ENCODE assay signal across 13 cellular contexts in genomic region chr1:116772648-116773045, GRCh38. TPM values are rescaled to one million over a fixed set of nuclear protein-coding genes. Genes with fewer than 3 reads are reported as not detected.
A peak's percentile ranks its signal among the peaks of the same experiment; 100 is the strongest.
DNase-seq lines count a peak whose midpoint lies in the region; ATAC-seq, FAIRE-seq and TF ChIP-seq lines count a peak whose summit lies in the region.
"Had no signal": no experiment of that assay in that cellular context is flagged by ENCODE, and none has a peak within 500 bp of the region (broad histone marks: within the 10 kb centered on the region; RNA-seq: fewer than 3 reads in every experiment).

No MANE protein-coding gene starts in this region.

- no peak for ATAC-seq in naive thymus-derived CD8-positive, alpha-beta T cell
- ATAC-seq in HG02571 (IDR thresholded peaks at IDR 0.05; ENCODE audit: unreplicated experiment): no peak

- POLR2A ChIA-PET in naive thymus-derived CD8-positive, alpha-beta T cell (lab: Charles Lee): interaction anchor here (0.7 to 7.6 kb wide), 6 partner anchors 8 to 42 kb away, joined by 3 to 66 read pairs (median 4); partner anchors contain the start of gene CD2

- peak; percentile 16 for DNase-seq in NCI-H2171 treated with DMSO at 0.1 percent for 48 hours (lab: John Stamatoyannopoulos, UW)
- DNase-seq in NCI-H2171 (lab: John Stamatoyannopoulos, UW): no peak
- peak; percentile 48 for DNase-seq in RCC 7860 (ENCODE audit: low spot score)
- DNase-seq in cardiac fibroblast (ENCODE audit: low read depth in 2 of 2): peak; percentile 34 to 75
- DNase-seq in naive thymus-derived CD8-positive, alpha-beta T cell: no peak
- no peak for DNase-seq in COR-L47 (lab: John Stamatoyannopoulos, UW)
- no peak for DNase-seq in NCI-H1417 treated with DMSO at 0.1 percent for 48 hours (lab: John Stamatoyannopoulos, UW)
- DNase-seq: NCI-H1417, NCI-H69, SK-N-SH, tibial artery had no signal

- TF ChIP-seq CTCF in cardiac fibroblast (IDR thresholded peaks at IDR 0.05; ENCODE audit: low read depth, low read length): no peak

- no peaks in the 10 kb centered on the region for H3K27me3 Mint-ChIP-seq in naive thymus-derived CD8-positive, alpha-beta T cell

- H3K4me1 Mint-ChIP-seq in naive thymus-derived CD8-positive, alpha-beta T cell: peaks cover 37 to 63% (median 61%) of the 10 kb centered on the region in 4 donors

- peaks cover 0 to 6% (median 0%) of the 10 kb centered on the region in 9 donors for H3K9me3 Mint-ChIP-seq in naive thymus-derived CD8-positive, alpha-beta T cell

- FAIRE-seq in RCC 7860 (lab: Jason Lieb, UNC): no peak

- peak overlapping the region in 8 of 10 donors; percentile 18 to 98 (median 62) for H3K27ac Mint-ChIP-seq in naive thymus-derived CD8-positive, alpha-beta T cell

- no peak overlapping the region for H3K4me3 ChIP-seq in cardiac fibroblast (replicated peaks in 1 of 2; ENCODE audit: low read depth in 2 of 2, low read length in 2 of 2)
- H3K4me3 ChIP-seq: HAP-1, tibial artery had no signal

- H3K4me3 Mint-ChIP-seq in naive thymus-derived CD8-positive, alpha-beta T cell: peak overlapping the region in 3 of 10 donors; percentile 15 to 82 (median 50)

- peaks cover 11 to 30% (median 19%) of the 10 kb centered on the region in 3 donors for H3K36me3 Mint-ChIP-seq in naive thymus-derived CD8-positive, alpha-beta T cell

RNA-seq across cellular contexts. Expression of gene CD2, which starts 18.4 kb away (rescaled TPM):
- 100 to 1,000 TPM; 178 to 189 TPM for total RNA-seq in naive thymus-derived CD8-positive, alpha-beta T cell
- polyA plus RNA-seq in naive thymus-derived CD8-positive, alpha-beta T cell: 100 to 1,000 TPM; 197 to 240 (median 222) TPM
- polyA plus RNA-seq: SK-N-SH had no signal

Comparison
In these comparisons a context has a peak if more than half of its experiments do, and no peak if none do; other contexts are left out.
1. DNase-seq: peak in NCI-H2171 treated with DMSO at 0.1 percent for 48 hours (single experiment), RCC 7860 (single experiment) and cardiac fibroblast (2 of 2); none in NCI-H2171 (single experiment), naive thymus-derived CD8-positive, alpha-beta T cell (0 of 10), COR-L47 (single experiment) and NCI-H1417 treated with DMSO at 0.1 percent for 48 hours (single experiment).